Comparison of ENCODE assay signal across 17 cellular contexts in the genomic region with DNA sequence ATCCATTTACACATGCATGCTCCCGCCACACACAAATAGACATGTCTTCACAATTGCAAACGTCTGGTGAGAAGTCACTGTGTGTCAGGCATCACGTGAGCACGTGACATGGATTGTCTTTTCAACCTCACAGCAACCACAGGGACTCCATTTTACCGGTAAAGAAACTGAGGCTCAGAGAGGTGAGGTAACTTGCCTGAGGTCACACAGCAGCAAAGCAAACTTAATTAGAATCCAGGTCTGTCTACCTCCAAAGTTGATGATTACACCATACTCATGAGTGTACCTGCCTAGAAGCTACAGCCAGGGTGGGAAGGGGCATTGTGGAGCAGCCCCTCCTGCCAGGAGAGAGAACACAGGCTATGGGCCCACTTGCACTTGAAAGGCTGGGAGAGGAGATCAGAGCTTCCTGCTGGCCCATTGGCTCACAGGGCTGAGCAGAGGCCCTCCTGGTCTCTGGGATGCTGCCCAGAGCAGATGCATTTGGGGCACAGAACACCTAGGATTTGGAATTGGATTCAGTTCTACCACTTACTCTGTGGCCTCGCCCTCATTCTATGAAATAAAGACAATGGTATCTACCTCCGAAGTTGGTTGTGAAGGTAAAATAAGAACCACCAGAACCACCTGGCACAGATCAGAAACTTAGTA. TPM values are rescaled to one million over a fixed set of nuclear protein-coding genes. Genes with fewer than 3 reads are reported as not detected.
A peak's percentile ranks its signal among the peaks of the same experiment; 100 is the strongest.
DNase-seq lines count a peak whose midpoint lies in the region; ATAC-seq, FAIRE-seq and TF ChIP-seq lines count a peak whose summit lies in the region.
"Had no signal": no experiment of that assay in that cellular context is flagged by ENCODE, and none has a peak within 500 bp of the region (broad histone marks: within the 10 kb centered on the region; RNA-seq: fewer than 3 reads in every experiment).

No MANE protein-coding gene starts in this region.

- TF ChIP-seq CTCF in chondrocyte (IDR thresholded peaks at IDR 0.05) = no peak

- peak; percentile 5 for FAIRE-seq in urothelium cell line (lab: Jason Lieb, UNC)
- FAIRE-seq: A204.1 had no signal

- no peak for ATAC-seq in T-cell (replicated peaks in 1 of 4)
- ATAC-seq in effector memory CD8-positive, alpha-beta T cell (replicated peaks) = no peak

- H3K36me3 Mint-ChIP-seq in activated naive CD8-positive, alpha-beta T cell = peaks cover 10% of the 10 kb centered on the region
- H3K36me3 Mint-ChIP-seq in activated naive CD8-positive, alpha-beta T cell treated with anti-CD3 and anti-CD28 coated beads for 36 hours = peaks cover 4% of the 10 kb centered on the region
- H3K36me3 Mint-ChIP-seq in T-cell = peaks cover 38% of the 10 kb centered on the region
- peaks cover 7% of the 10 kb centered on the region for H3K36me3 Mint-ChIP-seq in effector memory CD8-positive, alpha-beta T cell (ENCODE audit: insufficient read depth)
- peaks cover 3% of the 10 kb centered on the region for H3K36me3 Mint-ChIP-seq in chondrocyte (ENCODE audit: low read depth)
- H3K36me3 Mint-ChIP-seq: IgD-negative memory B cell had no signal

- peak overlapping the region; percentile 85 for H3K27ac Mint-ChIP-seq in activated naive CD8-positive, alpha-beta T cell
- no peak overlapping the region for H3K27ac Mint-ChIP-seq in activated naive CD8-positive, alpha-beta T cell treated with anti-CD3 and anti-CD28 coated beads for 36 hours
- H3K27ac Mint-ChIP-seq in T-cell (peak overlapping the region; percentile 93 to 94), chondrocyte (ENCODE audit: unreplicated experiment) (no peak overlapping the region)
- peak overlapping the region; percentile 55 to 72 for H3K27ac Mint-ChIP-seq in effector memory CD8-positive, alpha-beta T cell
- H3K27ac Mint-ChIP-seq: IgD-negative memory B cell had no signal

- POLR2A ChIA-PET in T-cell (lab: Charles Lee) = no interaction called here

- DNase-seq in activated naive CD8-positive, alpha-beta T cell treated with anti-CD3 and anti-CD28 coated beads for 36 hours = no peak
- no peak for DNase-seq in T-cell
- DNase-seq in effector memory CD8-positive, alpha-beta T cell = no peak
- DNase-seq in urothelium cell line (ENCODE audit: low spot score) = no peak
- DNase-seq in NCI-H2029 treated with DMSO at 0.1 percent for 48 hours (lab: John Stamatoyannopoulos, UW) = no peak
- no peak for DNase-seq in chondrocyte (ENCODE audit: low spot score)
- DNase-seq in COR-L47 (lab: John Stamatoyannopoulos, UW) = no peak
- DNase-seq: Calu3, DMS53, NCI-H187 treated with DMSO at 0.1 percent for 48 hours, NCI-H2171, NCI-H748 treated with DMSO at 0.1 percent for 48 hours, OCI-M1, SIG-M5 had no signal

- peak overlapping the region; percentile 61 for H3K4me3 Mint-ChIP-seq in activated naive CD8-positive, alpha-beta T cell
- no peak overlapping the region for H3K4me3 Mint-ChIP-seq in activated naive CD8-positive, alpha-beta T cell treated with anti-CD3 and anti-CD28 coated beads for 36 hours
- H3K4me3 Mint-ChIP-seq in T-cell = peak overlapping the region in 1 of 3 donors; percentile 72
- no peak overlapping the region for H3K4me3 Mint-ChIP-seq in effector memory CD8-positive, alpha-beta T cell
- no peak overlapping the region for H3K4me3 Mint-ChIP-seq in chondrocyte (ENCODE audit: unreplicated experiment)
- H3K4me3 Mint-ChIP-seq: IgD-negative memory B cell had no signal

- H3K4me1 Mint-ChIP-seq in activated naive CD8-positive, alpha-beta T cell (ENCODE audit: low read depth) = peaks cover 45% of the 10 kb centered on the region
- H3K4me1 Mint-ChIP-seq in activated naive CD8-positive, alpha-beta T cell treated with anti-CD3 and anti-CD28 coated beads for 36 hours = peaks cover 25% of the 10 kb centered on the region
- H3K4me1 Mint-ChIP-seq in T-cell = peaks cover 44 to 67% (median 47%) of the 10 kb centered on the region in 3 donors
- H3K4me1 Mint-ChIP-seq in effector memory CD8-positive, alpha-beta T cell (ENCODE audit: low read depth in 2 of 2) = peaks cover 0 to 15% of the 10 kb centered on the region in 2 donors
- no peaks in the 10 kb centered on the region for H3K4me1 Mint-ChIP-seq in chondrocyte (ENCODE audit: low read depth)

- no peaks in the 10 kb centered on the region for H3K9me3 Mint-ChIP-seq in activated naive CD8-positive, alpha-beta T cell (ENCODE audit: low read depth)
- no peaks in the 10 kb centered on the region for H3K9me3 Mint-ChIP-seq in activated naive CD8-positive, alpha-beta T cell treated with anti-CD3 and anti-CD28 coated beads for 36 hours
- no peaks in the 10 kb centered on the region for H3K9me3 Mint-ChIP-seq in T-cell
- no peaks in the 10 kb centered on the region for H3K9me3 Mint-ChIP-seq in effector memory CD8-positive, alpha-beta T cell
- no peaks in the 10 kb centered on the region for H3K9me3 Mint-ChIP-seq in chondrocyte (ENCODE audit: low read depth)
- H3K9me3 Mint-ChIP-seq: IgD-negative memory B cell had no signal

- CTCF ChIA-PET in T-cell (lab: Charles Lee) = no interaction called here

- no peaks in the 10 kb centered on the region for H3K27me3 Mint-ChIP-seq in activated naive CD8-positive, alpha-beta T cell
- no peaks in the 10 kb centered on the region for H3K27me3 Mint-ChIP-seq in activated naive CD8-positive, alpha-beta T cell treated with anti-CD3 and anti-CD28 coated beads for 36 hours
- H3K27me3 Mint-ChIP-seq in T-cell (no peaks in the 10 kb centered on the region), chondrocyte (ENCODE audit: low read depth) (peaks cover 19% of the 10 kb centered on the region)
- no peaks in the 10 kb centered on the region for H3K27me3 Mint-ChIP-seq in effector memory CD8-positive, alpha-beta T cell

RNA-seq across cellular contexts. Expression of a gene that starts 44.4 kb away (rescaled TPM):
- total RNA-seq in activated naive CD8-positive, alpha-beta T cell treated with anti-CD3 and anti-CD28 coated beads for 36 hours = 10 to 100 TPM; 15.0 to 15.6 TPM
- 10 to 100 TPM; 22.4 to 28.9 (median 25.9) TPM for total RNA-seq in T-cell
- 77.0 to 99.5 TPM (median 95.7 TPM) in 3 replicates for total RNA-seq in chondrocyte

Comparison
In these comparisons a context has a peak if more than half of its experiments do, and no peak if none do; other contexts are left out.
1. H3K27ac Mint-ChIP-seq: peak in activated naive CD8-positive, alpha-beta T cell (single experiment), T-cell (2 of 2) and effector memory CD8-positive, alpha-beta T cell (2 of 2); none in activated naive CD8-positive, alpha-beta T cell treated with anti-CD3 and anti-CD28 coated beads for 36 hours (single experiment) and chondrocyte (single experiment).